11 cellular contexts compared by ENCODE assay signal in the genomic region with DNA sequence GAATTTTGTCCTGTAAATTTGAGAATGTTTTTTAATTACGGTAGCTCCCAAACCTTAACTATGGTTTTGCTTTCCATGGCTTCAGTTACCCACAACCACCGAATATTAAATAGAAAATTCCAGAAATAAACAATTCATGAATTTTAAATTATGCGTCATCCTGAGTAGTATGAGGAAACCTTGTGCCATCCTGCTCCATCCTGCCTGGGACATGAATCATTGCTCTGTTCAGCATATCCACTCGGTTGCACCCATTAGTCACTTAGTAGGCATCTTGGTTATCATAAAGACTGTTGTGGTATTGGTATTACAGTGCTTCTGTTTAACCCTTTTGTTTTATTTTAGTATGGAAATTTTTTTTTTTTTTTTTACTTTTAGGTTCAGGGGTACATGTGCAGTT. TPM values are rescaled to one million over a fixed set of nuclear protein-coding genes. Genes with fewer than 3 reads are reported as not detected.
DNase-seq lines count a peak whose midpoint lies in the region; ATAC-seq and TF ChIP-seq lines count a peak whose summit lies in the region.
"Had no signal": no experiment of that assay in that cellular context is flagged by ENCODE, and none has a peak within 500 bp of the region (broad histone marks: within the 10 kb centered on the region; RNA-seq: fewer than 3 reads in every experiment).

No MANE protein-coding gene starts in this region.

- H3K27ac ChIP-seq in SU-DHL-6 (ENCODE audit: low read depth, low read length): peak overlapping the region; percentile 67

- no peak overlapping the region for H3K9ac ChIP-seq in SU-DHL-6 (ENCODE audit: low read length)

- H3F3A ChIP-seq in SU-DHL-6 (ENCODE audit: insufficient read depth): peaks cover 48% of the 10 kb centered on the region

- TF ChIP-seq CTCF in SU-DHL-6 (IDR thresholded peaks at IDR 0.05; ENCODE audit: insufficient read depth, low read length, poor library complexity, severe bottlenecking) (no peak), fibroblast of the aortic adventitia (IDR thresholded peaks at IDR 0.05; ENCODE audit: insufficient read depth, low read length) (no peak)

- H3K4me3 Mint-ChIP-seq in activated T-cell treated with anti-CD3 and anti-CD28 coated beads, Interleukin-2, amount 50 U/mL, for 72 hours: no peak overlapping the region
- no peak overlapping the region for H3K4me3 Mint-ChIP-seq in stimulated activated naive CD8-positive, alpha-beta T cell treated with anti-CD3 and anti-CD28 coated beads, Interleukin-15, amount 100 ng/mL, for 72 hours

- no peaks in the 10 kb centered on the region for H3K9me3 ChIP-seq in SU-DHL-6 (ENCODE audit: insufficient read depth, low read length)

- H3K4me2 ChIP-seq in SU-DHL-6 (ENCODE audit: low read depth, low read length, poor library complexity, severe bottlenecking): no peak overlapping the region

- H3K9me3 Mint-ChIP-seq in activated T-cell treated with anti-CD3 and anti-CD28 coated beads, Interleukin-2, amount 50 U/mL, for 72 hours: no peaks in the 10 kb centered on the region
- no peaks in the 10 kb centered on the region for H3K9me3 Mint-ChIP-seq in stimulated activated naive CD8-positive, alpha-beta T cell treated with anti-CD3 and anti-CD28 coated beads, Interleukin-15, amount 100 ng/mL, for 72 hours

- H3K27me3 Mint-ChIP-seq in activated T-cell treated with anti-CD3 and anti-CD28 coated beads, Interleukin-2, amount 50 U/mL, for 72 hours (ENCODE audit: low read depth): no peaks in the 10 kb centered on the region
- no peaks in the 10 kb centered on the region for H3K27me3 Mint-ChIP-seq in stimulated activated naive CD8-positive, alpha-beta T cell treated with anti-CD3 and anti-CD28 coated beads, Interleukin-15, amount 100 ng/mL, for 72 hours

- H3K4me1 Mint-ChIP-seq in activated T-cell treated with anti-CD3 and anti-CD28 coated beads, Interleukin-2, amount 50 U/mL, for 72 hours (ENCODE audit: low read depth): peaks cover 67% of the 10 kb centered on the region
- peaks cover 86% of the 10 kb centered on the region for H3K4me1 Mint-ChIP-seq in stimulated activated naive CD8-positive, alpha-beta T cell treated with anti-CD3 and anti-CD28 coated beads, Interleukin-15, amount 100 ng/mL, for 72 hours

- peaks cover 42% of the 10 kb centered on the region for H3K36me3 ChIP-seq in SU-DHL-6 (ENCODE audit: low read length)

- no peaks in the 10 kb centered on the region for H3K27me3 ChIP-seq in SU-DHL-6 (ENCODE audit: low read length)

- peak; percentile 87 to 90 for ATAC-seq in activated T-cell treated with anti-CD3 and anti-CD28 coated beads, Interleukin-2, amount 50 U/mL, for 72 hours (replicated peaks in 1 of 2)
- peak; percentile 82 for ATAC-seq in stimulated activated naive CD8-positive, alpha-beta T cell treated with anti-CD3 and anti-CD28 coated beads, Interleukin-15, amount 100 ng/mL, for 72 hours
- no peak for ATAC-seq in HG02678 (IDR thresholded peaks at IDR 0.05; ENCODE audit: unreplicated experiment)

- H2AFZ ChIP-seq in SU-DHL-6 (ENCODE audit: low read depth, low read length, severe bottlenecking): no peak overlapping the region

- H3K27ac Mint-ChIP-seq in activated T-cell treated with anti-CD3 and anti-CD28 coated beads, Interleukin-2, amount 50 U/mL, for 72 hours: peak overlapping the region; percentile 64
- no peak overlapping the region for H3K27ac Mint-ChIP-seq in stimulated activated naive CD8-positive, alpha-beta T cell treated with anti-CD3 and anti-CD28 coated beads, Interleukin-15, amount 100 ng/mL, for 72 hours

- peaks cover 5 to 26% of the 10 kb centered on the region in 2 donors for H3K36me3 Mint-ChIP-seq in activated T-cell treated with anti-CD3 and anti-CD28 coated beads, Interleukin-2, amount 50 U/mL, for 72 hours (ENCODE audit: insufficient read depth in 2 of 2)

- no peaks in the 10 kb centered on the region for H3K9me2 ChIP-seq in SU-DHL-6 (replicated peaks; ENCODE audit: insufficient read depth, low read length)

- H3K4me3 ChIP-seq in SU-DHL-6 (ENCODE audit: insufficient read depth, low read length, poor library complexity, severe bottlenecking): no peak overlapping the region
- no peak overlapping the region for H3K4me3 ChIP-seq in fibroblast of the aortic adventitia (ENCODE audit: low read depth, low read length)

- DNase-seq in activated T-cell treated with anti-CD3 and anti-CD28 coated beads, Interleukin-2, amount 50 U/mL, for 72 hours: peak in 1 of 2 donors; percentile 24
- DNase-seq in activated T-cell treated with anti-CD3 and anti-CD28 coated beads, Interleukin-2, amount 50 U/mL, for 48 hours: no peak
- peak; percentile 89 for DNase-seq in fibroblast of the aortic adventitia (ENCODE audit: low read depth)
- DNase-seq in stimulated activated naive CD8-positive, alpha-beta T cell treated with anti-CD3 and anti-CD28 coated beads, Interleukin-15, amount 100 ng/mL, for 72 hours: no peak
- DNase-seq in GF-D8 (lab: John Stamatoyannopoulos, UW): no peak
- no peak for DNase-seq in NCI-H524 treated with DMSO at 0.1 percent for 48 hours (lab: John Stamatoyannopoulos, UW)
- DNase-seq: NCI-H1048, SHP77 treated with DMSO at 0.1 percent for 48 hours had no signal

- peaks cover 54% of the 10 kb centered on the region for H3K79me2 ChIP-seq in SU-DHL-6 (ENCODE audit: insufficient read depth, low read length)

- no peaks in the 10 kb centered on the region for H4K20me1 ChIP-seq in SU-DHL-6 (ENCODE audit: low read depth, low read length)

RNA-seq across cellular contexts. Expression of a gene that starts 39.7 kb away (rescaled TPM):
- total RNA-seq in activated T-cell treated with anti-CD3 and anti-CD28 coated beads, Interleukin-2, amount 50 U/mL, for 72 hours: under 1 TPM; 0.23 to 0.58 TPM
- 0.18 TPM in 1 of 2 replicates, not detected in the other for total RNA-seq in fibroblast of the aortic adventitia (ENCODE audit: low replicate concordance)

RNA-seq across cellular contexts. Expression of a gene that starts 53.7 kb away (rescaled TPM):
- total RNA-seq in activated T-cell treated with anti-CD3 and anti-CD28 coated beads, Interleukin-2, amount 50 U/mL, for 72 hours: 1 to 10 TPM in 1 of 2 donors, not detected in 1; 1.4 TPM
- total RNA-seq in fibroblast of the aortic adventitia (ENCODE audit: low replicate concordance): not detected in 2 replicates
- total RNA-seq: glomerular endothelial cell had no signal
